Comparison of ENCODE assay signal across 15 cellular contexts in genomic region chr17:31428111-31428510, GRCh38.
"Had no signal": no experiment of that assay in that cellular context is flagged by ENCODE, and none has a peak within 500 bp of the region (broad histone marks: within the 10 kb centered on the region; RNA-seq: fewer than 3 reads in every experiment).

No MANE protein-coding gene starts in this region.

- H3K27me3 ChIP-seq: right lobe of liver had no signal

- H3K4me3 Mint-ChIP-seq: activated CD8-positive, alpha-beta memory T cell treated with anti-CD3 and anti-CD28 coated beads, Interleukin-2, amount 10 ng/mL, durations not matched to agents 7 days and 5 days; activated naive CD4-positive, alpha-beta T cell treated with anti-CD3 and anti-CD28 coated beads, Interleukin-2, amount 50 U/mL, for 24 hours; dendritic cell treated with granulocyte-macrophage colony-stimulating factor and Interleukin-4, amounts not matched to agents 40 ng/mL and 50 ng/mL, for 4 days; effector memory CD8-positive, alpha-beta T cell; nephron had no signal

- H3K4me3 ChIP-seq: adrenal gland, heart right ventricle, psoas muscle, right lobe of liver had no signal

- DNase-seq: activated CD4-positive, alpha-beta T cell treated with anti-CD3 and anti-CD28 coated beads for 1 hour; activated CD4-positive, alpha-beta T cell treated with anti-CD3 and anti-CD28 coated beads, Interleukin-2, amount 50 U/mL, for 4 hours; activated CD8-positive, alpha-beta memory T cell treated with anti-CD3 and anti-CD28 coated beads, Interleukin-2, amount 10 ng/mL, durations not matched to agents 7 days and 5 days; activated T-cell treated with anti-CD3 and anti-CD28 coated beads, Interleukin-2, amount 50 U/mL, for 1 hour; adrenal gland; central memory CD4-positive, alpha-beta T cell; effector memory CD8-positive, alpha-beta T cell; heart right ventricle; mesenchymal stem cell; psoas muscle; stimulated activated CD4-positive, alpha-beta T cell treated with anti-CD3 and anti-CD28 coated beads, Interleukin-1b, Interleukin-23, amount 100 ng/mL, for 48 hours had no signal

- H3K36me3 ChIP-seq: adrenal gland, heart right ventricle, right lobe of liver had no signal

- H3K9me3 Mint-ChIP-seq: activated naive CD4-positive, alpha-beta T cell treated with anti-CD3 and anti-CD28 coated beads, Interleukin-2, amount 50 U/mL, for 24 hours had no signal

- H3K27ac ChIP-seq: adrenal gland, heart right ventricle, psoas muscle, right lobe of liver had no signal

- H3K4me1 ChIP-seq: psoas muscle had no signal

- H3K9me3 ChIP-seq: adrenal gland, psoas muscle, right lobe of liver had no signal

- H3K36me3 Mint-ChIP-seq: activated CD8-positive, alpha-beta memory T cell treated with anti-CD3 and anti-CD28 coated beads, Interleukin-2, amount 10 ng/mL, durations not matched to agents 7 days and 5 days had no signal

- ATAC-seq: activated CD8-positive, alpha-beta memory T cell treated with anti-CD3 and anti-CD28 coated beads, Interleukin-2, amount 10 ng/mL, durations not matched to agents 7 days and 5 days; effector memory CD8-positive, alpha-beta T cell had no signal

- H3K27ac Mint-ChIP-seq: activated CD8-positive, alpha-beta memory T cell treated with anti-CD3 and anti-CD28 coated beads, Interleukin-2, amount 10 ng/mL, durations not matched to agents 7 days and 5 days; activated naive CD4-positive, alpha-beta T cell treated with anti-CD3 and anti-CD28 coated beads, Interleukin-2, amount 50 U/mL, for 24 hours; dendritic cell treated with granulocyte-macrophage colony-stimulating factor and Interleukin-4, amounts not matched to agents 40 ng/mL and 50 ng/mL, for 4 days; effector memory CD8-positive, alpha-beta T cell; nephron had no signal
